Comparison of ENCODE assay signal across 6 cellular contexts in the genomic region with DNA sequence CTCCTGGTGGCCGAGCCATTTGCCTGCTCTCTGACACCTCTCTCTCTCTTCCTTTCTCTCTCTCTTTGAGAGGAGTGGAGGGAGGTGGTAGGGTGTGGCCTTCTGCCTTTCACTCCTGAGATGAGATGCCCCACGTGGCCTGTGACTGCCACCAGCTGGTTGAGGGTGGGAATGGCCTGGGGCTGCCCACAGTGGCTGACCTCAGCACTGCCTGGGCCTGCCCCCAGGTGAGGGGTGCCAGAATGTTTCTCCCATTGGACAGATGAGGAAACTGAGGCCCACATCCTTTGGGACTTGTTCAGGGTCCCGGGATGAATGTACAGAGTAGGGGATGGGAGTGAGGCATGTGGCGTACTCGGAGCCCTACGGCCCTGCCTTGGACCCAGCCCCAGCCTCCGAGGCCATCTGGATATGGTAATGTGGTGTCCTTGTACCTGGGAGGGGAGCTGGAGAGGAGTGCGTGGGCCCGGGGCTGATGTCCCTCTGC. TPM values are rescaled to one million over a fixed set of nuclear protein-coding genes. Genes with fewer than 3 reads are reported as not detected.
A peak's percentile ranks its signal among the peaks of the same experiment; 100 is the strongest.
DNase-seq lines count a peak whose midpoint lies in the region; ATAC-seq, FAIRE-seq and TF ChIP-seq lines count a peak whose summit lies in the region.

No MANE protein-coding gene starts in this region.

- no peak for TF ChIP-seq POLR2A in GM12892 (IDR thresholded peaks at IDR 0.05; ENCODE audit: low read depth, low read length)

- TF ChIP-seq CTCF in ascending aorta (IDR thresholded peaks at IDR 0.05): peak in 2 of 3 experiments; percentile 34 to 57

- no peaks in the 10 kb centered on the region for H3K9me3 ChIP-seq in ascending aorta

- peak; percentile 89 for DNase-seq in GM12892 (ENCODE audit: insufficient read length)
- DNase-seq in NCI-H69 (lab: John Stamatoyannopoulos, UW): peak; percentile 70
- DNase-seq in ascending aorta (ENCODE audit: low spot score in 2 of 2): no peak
- DNase-seq in natural killer cell treated with Interleukin-12 subunit alpha and Interleukin-12 subunit beta and Interleukin-15 and Interleukin-18, amount 100 ng/mL, for 72 hours (ENCODE audit: low spot score): peak; percentile 86

- peak; percentile 60 for FAIRE-seq in GM12892 (lab: Jason Lieb, UNC)

- H3K27me3 Mint-ChIP-seq in natural killer cell treated with Interleukin-12 subunit alpha and Interleukin-12 subunit beta and Interleukin-15 and Interleukin-18, amount 100 ng/mL, for 72 hours: no peaks in the 10 kb centered on the region

- H3K4me1 Mint-ChIP-seq in natural killer cell treated with Interleukin-12 subunit alpha and Interleukin-12 subunit beta and Interleukin-15 and Interleukin-18, amount 100 ng/mL, for 72 hours (ENCODE audit: low read depth in 2 of 2): peaks cover 26 to 33% of the 10 kb centered on the region in 2 donors

- no peaks in the 10 kb centered on the region for H3K9me3 Mint-ChIP-seq in natural killer cell treated with Interleukin-12 subunit alpha and Interleukin-12 subunit beta and Interleukin-15 and Interleukin-18, amount 100 ng/mL, for 72 hours

- peak overlapping the region; percentile 80 for H3K4me3 Mint-ChIP-seq in natural killer cell treated with Interleukin-12 subunit alpha and Interleukin-12 subunit beta and Interleukin-15 and Interleukin-18, amount 100 ng/mL, for 72 hours

- H3K36me3 Mint-ChIP-seq in natural killer cell treated with Interleukin-12 subunit alpha and Interleukin-12 subunit beta and Interleukin-15 and Interleukin-18, amount 100 ng/mL, for 72 hours: peaks cover 17% of the 10 kb centered on the region

- H3K4me1 ChIP-seq in ascending aorta: no peaks in the 10 kb centered on the region

- peaks cover 17 to 22% of the 10 kb centered on the region in 2 donors for H3K36me3 ChIP-seq in ascending aorta

- H3K27me3 ChIP-seq in ascending aorta: no peaks in the 10 kb centered on the region

- no peak overlapping the region for H3K27ac ChIP-seq in ascending aorta

- ATAC-seq in natural killer cell treated with Interleukin-12 subunit alpha and Interleukin-12 subunit beta and Interleukin-15 and Interleukin-18, amount 100 ng/mL, for 72 hours: peak; percentile 95
- no peak for ATAC-seq in GM21526 (IDR thresholded peaks at IDR 0.05; ENCODE audit: low FRiP score, unreplicated experiment)
- no peak for ATAC-seq in GM18867 (IDR thresholded peaks at IDR 0.05; ENCODE audit: unreplicated experiment)

- H3K27ac Mint-ChIP-seq in natural killer cell treated with Interleukin-12 subunit alpha and Interleukin-12 subunit beta and Interleukin-15 and Interleukin-18, amount 100 ng/mL, for 72 hours: peak overlapping the region; percentile 94 to 95

- H3K4me3 ChIP-seq in ascending aorta: no peak overlapping the region

- intact Hi-C loops in ascending aorta (cut with DNase I): no loop called here

RNA-seq across cellular contexts. Expression of gene C1orf167, which starts 12.7 kb away (rescaled TPM):
- polyA plus RNA-seq in GM12892 (2012; ENCODE audit: missing spikeins): 2.3 TPM
- total RNA-seq in ascending aorta: not detected
- total RNA-seq in natural killer cell treated with Interleukin-12 subunit alpha and Interleukin-12 subunit beta and Interleukin-15 and Interleukin-18, amount 100 ng/mL, for 72 hours: not detected

RNA-seq across cellular contexts. Expression of gene AGTRAP, which starts 13.3 kb away (rescaled TPM):
- 6.6 TPM for polyA plus RNA-seq in GM12892 (2012; ENCODE audit: missing spikeins)
- 95.6 TPM for total RNA-seq in ascending aorta
- total RNA-seq in natural killer cell treated with Interleukin-12 subunit alpha and Interleukin-12 subunit beta and Interleukin-15 and Interleukin-18, amount 100 ng/mL, for 72 hours: 10 to 100 TPM; 40.3 to 52.0 TPM

RNA-seq across cellular contexts. Expression of gene MTHFR, which starts 56.5 kb away (rescaled TPM):
- polyA plus RNA-seq in GM12892 (2012; ENCODE audit: missing spikeins): 7.4 TPM
- total RNA-seq in ascending aorta: 48.4 TPM
- 10 to 100 TPM; 25.7 to 30.4 TPM for total RNA-seq in natural killer cell treated with Interleukin-12 subunit alpha and Interleukin-12 subunit beta and Interleukin-15 and Interleukin-18, amount 100 ng/mL, for 72 hours

RNA-seq across cellular contexts. Expression of gene CLCN6, which starts 56.7 kb away (rescaled TPM):
- 14.2 TPM for polyA plus RNA-seq in GM12892 (2012; ENCODE audit: missing spikeins)
- total RNA-seq in ascending aorta: 18.6 TPM
- total RNA-seq in natural killer cell treated with Interleukin-12 subunit alpha and Interleukin-12 subunit beta and Interleukin-15 and Interleukin-18, amount 100 ng/mL, for 72 hours: 10 to 100 TPM; 15.0 to 31.0 TPM

RNA-seq across cellular contexts. Expression of gene DRAXIN, which starts 57.7 kb away (rescaled TPM):
- polyA plus RNA-seq in GM12892 (2012; ENCODE audit: missing spikeins): not detected
- total RNA-seq in ascending aorta: 1.8 TPM
- total RNA-seq in natural killer cell treated with Interleukin-12 subunit alpha and Interleukin-12 subunit beta and Interleukin-15 and Interleukin-18, amount 100 ng/mL, for 72 hours: 10 to 100 TPM; 29.3 to 41.5 TPM

Comparison
In these comparisons a context has a peak if more than half of its experiments do, and no peak if none do; other contexts are left out.
1. DNase-seq: peak in GM12892 (single experiment), NCI-H69 (single experiment) and natural killer cell treated with Interleukin-12 subunit alpha and Interleukin-12 subunit beta and Interleukin-15 and Interleukin-18, amount 100 ng/mL, for 72 hours (single experiment); none in ascending aorta (0 of 2).
2. ATAC-seq: peak in natural killer cell treated with Interleukin-12 subunit alpha and Interleukin-12 subunit beta and Interleukin-15 and Interleukin-18, amount 100 ng/mL, for 72 hours (2 of 2); none in GM21526 (single experiment) and GM18867 (single experiment).